In genomic region chr12:51450816-51451215, GRCh38 we compare ENCODE assay signal across 1 cellular context.
TF ChIP-seq lines count a peak whose summit lies in the region.

No MANE protein-coding gene starts in this region.

TF ChIP-seq in WTC11, 78 proteins besides CTCF, POLR2A, EP300 and RAD21 (continued from another document):
- TF ChIP-seq AFF4 (CRISPR knock-in tag; IDR thresholded peaks at IDR 0.05; ENCODE audit: borderline replicate concordance) (no peak), JAZF1 (CRISPR knock-in tag; IDR thresholded peaks at IDR 0.05) (no peak), IRF2 (CRISPR knock-in tag; IDR thresholded peaks at IDR 0.05; ENCODE audit: borderline replicate concordance, low read depth) (no peak), FOXJ3 (CRISPR knock-in tag; IDR thresholded peaks at IDR 0.05; ENCODE audit: borderline replicate concordance) (no peak), MLX (CRISPR knock-in tag; IDR thresholded peaks at IDR 0.05) (no peak), SOX15 (CRISPR knock-in tag; IDR thresholded peaks at IDR 0.05) (no peak), ZNF396 (CRISPR knock-in tag; IDR thresholded peaks at IDR 0.05; ENCODE audit: borderline replicate concordance) (no peak), E2F4 (CRISPR knock-in tag; IDR thresholded peaks at IDR 0.05; ENCODE audit: borderline replicate concordance, low read depth) (no peak), ZNF671 (CRISPR knock-in tag; IDR thresholded peaks at IDR 0.05) (no peak), HMGXB4 (CRISPR knock-in tag; IDR thresholded peaks at IDR 0.05) (no peak), NR2C2 (CRISPR knock-in tag; IDR thresholded peaks at IDR 0.05) (no peak), HMGA2 (CRISPR knock-in tag; IDR thresholded peaks at IDR 0.05) (no peak)
- TF ChIP-seq, protein P1, sequence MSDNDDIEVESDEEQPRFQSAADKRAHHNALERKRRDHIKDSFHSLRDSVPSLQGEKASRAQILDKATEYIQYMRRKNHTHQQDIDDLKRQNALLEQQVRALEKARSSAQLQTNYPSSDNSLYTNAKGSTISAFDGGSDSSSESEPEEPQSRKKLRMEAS (CRISPR knock-in tag; IDR thresholded peaks at IDR 0.05): no peak
- TF ChIP-seq, protein P2, sequence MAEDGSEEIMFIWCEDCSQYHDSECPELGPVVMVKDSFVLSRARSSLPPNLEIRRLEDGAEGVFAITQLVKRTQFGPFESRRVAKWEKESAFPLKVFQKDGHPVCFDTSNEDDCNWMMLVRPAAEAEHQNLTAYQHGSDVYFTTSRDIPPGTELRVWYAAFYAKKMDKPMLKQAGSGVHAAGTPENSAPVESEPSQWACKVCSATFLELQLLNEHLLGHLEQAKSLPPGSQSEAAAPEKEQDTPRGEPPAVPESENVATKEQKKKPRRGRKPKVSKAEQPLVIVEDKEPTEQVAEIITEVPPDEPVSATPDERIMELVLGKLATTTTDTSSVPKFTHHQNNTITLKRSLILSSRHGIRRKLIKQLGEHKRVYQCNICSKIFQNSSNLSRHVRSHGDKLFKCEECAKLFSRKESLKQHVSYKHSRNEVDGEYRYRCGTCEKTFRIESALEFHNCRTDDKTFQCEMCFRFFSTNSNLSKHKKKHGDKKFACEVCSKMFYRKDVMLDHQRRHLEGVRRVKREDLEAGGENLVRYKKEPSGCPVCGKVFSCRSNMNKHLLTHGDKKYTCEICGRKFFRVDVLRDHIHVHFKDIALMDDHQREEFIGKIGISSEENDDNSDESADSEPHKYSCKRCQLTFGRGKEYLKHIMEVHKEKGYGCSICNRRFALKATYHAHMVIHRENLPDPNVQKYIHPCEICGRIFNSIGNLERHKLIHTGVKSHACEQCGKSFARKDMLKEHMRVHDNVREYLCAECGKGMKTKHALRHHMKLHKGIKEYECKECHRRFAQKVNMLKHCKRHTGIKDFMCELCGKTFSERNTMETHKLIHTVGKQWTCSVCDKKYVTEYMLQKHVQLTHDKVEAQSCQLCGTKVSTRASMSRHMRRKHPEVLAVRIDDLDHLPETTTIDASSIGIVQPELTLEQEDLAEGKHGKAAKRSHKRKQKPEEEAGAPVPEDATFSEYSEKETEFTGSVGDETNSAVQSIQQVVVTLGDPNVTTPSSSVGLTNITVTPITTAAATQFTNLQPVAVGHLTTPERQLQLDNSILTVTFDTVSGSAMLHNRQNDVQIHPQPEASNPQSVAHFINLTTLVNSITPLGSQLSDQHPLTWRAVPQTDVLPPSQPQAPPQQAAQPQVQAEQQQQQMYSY (CRISPR knock-in tag; IDR thresholded peaks at IDR 0.05): no peak
- TF ChIP-seq, protein P3, sequence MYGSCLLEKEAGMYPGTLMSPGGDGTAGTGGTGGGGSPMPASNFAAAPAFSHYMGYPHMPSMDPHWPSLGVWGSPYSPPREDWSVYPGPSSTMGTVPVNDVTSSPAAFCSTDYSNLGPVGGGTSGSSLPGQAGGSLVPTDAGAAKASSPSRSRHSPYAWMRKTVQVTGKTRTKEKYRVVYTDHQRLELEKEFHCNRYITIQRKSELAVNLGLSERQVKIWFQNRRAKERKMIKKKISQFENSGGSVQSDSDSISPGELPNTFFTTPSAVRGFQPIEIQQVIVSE (CRISPR knock-in tag; IDR thresholded peaks at IDR 0.05; ENCODE audit: borderline replicate concordance): no peak
